In genomic region chr9:69877852-69878507, GRCh38 we compare ENCODE assay signal across 1 cellular context.
TF ChIP-seq lines count a peak whose summit lies in the region.

No MANE protein-coding gene starts in this region.

TF ChIP-seq in endothelial cell of umbilical vein, 7 proteins besides CTCF, POLR2A, EP300 and RAD21 (continued from another document):
- TF ChIP-seq GATA2 (IDR thresholded peaks at IDR 0.05; ENCODE audit: insufficient read depth, insufficient read length, low read depth, low read length), result no peak
- no peak for TF ChIP-seq MYC (IDR thresholded peaks at IDR 0.05; ENCODE audit: low read depth, low read length)
- no peak for TF ChIP-seq EZH2 (IDR thresholded peaks at IDR 0.05; ENCODE audit: borderline replicate concordance, low read depth, low read length, severe bottlenecking)
- no peak for TF ChIP-seq FOS (IDR thresholded peaks at IDR 0.05; ENCODE audit: borderline replicate concordance, insufficient read depth, low read length)
- TF ChIP-seq POLR2AphosphoS5 (IDR thresholded peaks at IDR 0.05; ENCODE audit: insufficient read depth, low read depth, low read length), result no peak
TF ChIP-seq in endothelial cell of umbilical vein: peak in this region for 0.
